In genomic region chr9:77961541-77961940, GRCh38 we compare ENCODE assay signal across 16 cellular contexts.
A peak's percentile ranks its signal among the peaks of the same experiment; 100 is the strongest.
DNase-seq lines count a peak whose midpoint lies in the region; ATAC-seq, FAIRE-seq and TF ChIP-seq lines count a peak whose summit lies in the region.
"Had no signal": no experiment of that assay in that cellular context is flagged by ENCODE, and none has a peak within 500 bp of the region (broad histone marks: within the 10 kb centered on the region; RNA-seq: fewer than 3 reads in every experiment).

No MANE protein-coding gene starts in this region.

- no TSS peak for BruUV-seq in MCF 10A (replicated peaks; lab: Mats Ljungman, UMichigan)

- H3K9me1 ChIP-seq in keratinocyte (ENCODE audit: control insufficient read depth, extremely low read depth, insufficient read depth, low read length) = no peaks in the 10 kb centered on the region

- CTCF ChIA-PET in MCF 10A (lab: Yijun Ruan, JAX) = interaction anchor here (0.9 to 1.0 kb wide), 2 partner anchors 12 to 120 kb away, joined by 3 read pairs; no protein-coding TSS in a partner anchor

- H3K27me3 ChIP-seq in HUES64 (ENCODE audit: insufficient read depth, low read length) (no peaks in the 10 kb centered on the region), keratinocyte (ENCODE audit: control insufficient read depth, extremely low read depth, insufficient read depth, low read length) (no peaks in the 10 kb centered on the region), transverse colon (no peaks in the 10 kb centered on the region)

- in situ Hi-C loops in transverse colon (cut with MboI; ENCODE audit: low pct_ligation_motif_present in 1 of 4, low pct_unique_long_range_greater_than_20kb in 1 of 4, low sequenced_read_pairs in 3 of 4) = no loop called here

- H3K4me3 Mint-ChIP-seq in MCF 10A (ENCODE audit: unreplicated experiment) = no peak overlapping the region
- H3K4me3 Mint-ChIP-seq: CD8-positive, alpha-beta T cell had no signal

- no peak for TF ChIP-seq EP300 in transverse colon (IDR thresholded peaks at IDR 0.05; ENCODE audit: low read depth)

- no CpG with 5 or more reads among the region's 1 CpG for WGBS in HUES64
- 44 to 60% methylated on average over 1 of the region's 1 CpG for WGBS in transverse colon (ENCODE audit: low coverage in 1 of 2), 2 donors

- TF ChIP-seq POLR2A in transverse colon (IDR thresholded peaks at IDR 0.05) = no peak

- ATAC-seq in HG03196 (IDR thresholded peaks at IDR 0.05; ENCODE audit: unreplicated experiment) = no peak
- ATAC-seq: CD8-positive, alpha-beta T cell had no signal

- DNase-seq in MCF 10A (ENCODE audit: unreplicated experiment) (no peak), keratinocyte (ENCODE audit: low read depth, low spot score) (no peak), transverse colon (no peak), NCI-H146 treated with DMSO at 0.1 percent for 48 hours (lab: John Stamatoyannopoulos, UW; ENCODE audit: unreplicated experiment) (no peak), NCI-H2107 (lab: John Stamatoyannopoulos, UW) (no peak)
- DNase-seq: CD8-positive, alpha-beta T cell; midbrain; NCI-H187 treated with DMSO at 0.1 percent for 48 hours; NCI-H526 treated with DMSO at 0.1 percent for 48 hours; stimulated activated CD4-positive, alpha-beta T cell treated with anti-CD3 and anti-CD28 coated beads, Interleukin-4, amount 100 ng/mL, for 24 hours; stimulated activated naive CD4-positive, alpha-beta T cell treated with Interleukin-2 at 50 U/mL for 16 hours; T-helper 2 cell had no signal

- TF ChIP-seq CTCF in MCF 10A (IDR thresholded peaks at IDR 0.05; ENCODE audit: unreplicated experiment) (no peak), keratinocyte (optimal IDR thresholded peaks at IDR 0.05 in 1 of 3, IDR thresholded peaks at IDR 0.05 in 1 of 3, conservative IDR thresholded peaks at IDR 0.05 in 1 of 3; ENCODE audit: extremely low read depth in 1 of 3, insufficient read depth in 2 of 3, low read length in 3 of 3) (no peak), transverse colon (IDR thresholded peaks at IDR 0.05) (no peak)

- peak overlapping the region; percentile 44 for H3K27ac Mint-ChIP-seq in MCF 10A (ENCODE audit: low read depth, unreplicated experiment)
- H3K27ac Mint-ChIP-seq: CD8-positive, alpha-beta T cell; IgD-negative memory B cell had no signal

- H3K4me1 Mint-ChIP-seq in MCF 10A (ENCODE audit: insufficient read depth, unreplicated experiment) = peaks cover 40% of the 10 kb centered on the region

- peaks cover 69% of the 10 kb centered on the region for H3K79me2 ChIP-seq in keratinocyte (ENCODE audit: control insufficient read depth, insufficient read depth, low read length)

- H3K4me1 ChIP-seq in HUES64 (ENCODE audit: insufficient read depth, low read length) = peaks cover 57% of the 10 kb centered on the region
- peaks cover 20% of the 10 kb centered on the region for H3K4me1 ChIP-seq in keratinocyte (ENCODE audit: control insufficient read depth, extremely low read depth, insufficient read depth, low read length)
- H3K4me1 ChIP-seq in transverse colon = peaks cover 8 to 58% (median 13%) of the 10 kb centered on the region in 4 donors

- H3K9ac ChIP-seq in HUES64 (ENCODE audit: low read depth, low read length) = peak overlapping the region; percentile 12; the same call in 1 of the 2 replicates
- no peak overlapping the region for H3K9ac ChIP-seq in keratinocyte (ENCODE audit: control insufficient read depth, extremely low read depth, insufficient read depth, low read length)

- H3K4me3 ChIP-seq in HUES64 (ENCODE audit: low read length) (no peak overlapping the region), keratinocyte (ENCODE audit: control insufficient read depth in 2 of 3, extremely low read depth in 1 of 3, insufficient read depth in 2 of 3, low read depth in 1 of 3, low read length in 3 of 3) (no peak overlapping the region), transverse colon (no peak overlapping the region)

- H3K4me2 ChIP-seq in keratinocyte (ENCODE audit: control insufficient read depth, extremely low read depth, insufficient read depth, low read depth, low read length) = no peak overlapping the region

- H3K27ac ChIP-seq in HUES64 (ENCODE audit: low read depth, low read length) = no peak overlapping the region
- no peak overlapping the region for H3K27ac ChIP-seq in keratinocyte (ENCODE audit: control insufficient read depth, insufficient read depth, low read length)
- H3K27ac ChIP-seq in transverse colon = peak overlapping the region; percentile 15 to 31 (median 28)

- intact Hi-C loops in MCF 10A (cut with micrococcal nuclease) = no loop called here
- intact Hi-C loops in transverse colon (cut with DNase I; ENCODE audit: low total_unique reads) = no loop called here

- H3K36me3 ChIP-seq in HUES64 (ENCODE audit: insufficient read depth, low read length) (no peaks in the 10 kb centered on the region), keratinocyte (ENCODE audit: control insufficient read depth in 2 of 2, extremely low read depth in 1 of 2, insufficient read depth in 2 of 2, low read length in 2 of 2) (no peaks in the 10 kb centered on the region), transverse colon (no peaks in the 10 kb centered on the region)

- dilution Hi-C loops in keratinocyte (cut with MboI; ENCODE audit: extremely low pct_ligation_motif_present, low sequenced_read_pairs) = no loop called here

- H3K9me3 Mint-ChIP-seq in MCF 10A (ENCODE audit: unreplicated experiment) = no peaks in the 10 kb centered on the region
- H3K9me3 Mint-ChIP-seq: CD8-positive, alpha-beta T cell had no signal

- no peaks in the 10 kb centered on the region for H3K9me3 ChIP-seq in HUES64 (ENCODE audit: insufficient read depth, low read depth, low read length)
- no peaks in the 10 kb centered on the region for H3K9me3 ChIP-seq in keratinocyte (ENCODE audit: control insufficient read depth, low read depth, low read length)
- no peaks in the 10 kb centered on the region for H3K9me3 ChIP-seq in transverse colon

- POLR2A ChIA-PET in MCF 10A (lab: Yijun Ruan, JAX) = interaction anchor here (0.6 kb wide), 1 partner anchor 130 kb away, joined by 3 read pairs; no protein-coding TSS in a partner anchor

- peaks cover 3% of the 10 kb centered on the region for H4K20me1 ChIP-seq in keratinocyte (ENCODE audit: control insufficient read depth, extremely low read depth, insufficient read depth, low read length)

- H3K27me3 Mint-ChIP-seq in MCF 10A (ENCODE audit: insufficient read depth, unreplicated experiment) = no peaks in the 10 kb centered on the region

- peak; percentile 81 for FAIRE-seq in keratinocyte (lab: Jason Lieb, UNC)
- FAIRE-seq: RCC 7860 had no signal

- H3K36me3 Mint-ChIP-seq in MCF 10A (ENCODE audit: insufficient read depth, unreplicated experiment) = no peaks in the 10 kb centered on the region
- H3K36me3 Mint-ChIP-seq: IgD-negative memory B cell had no signal

- H2AFZ ChIP-seq in keratinocyte (ENCODE audit: control insufficient read depth, low read length) = no peak overlapping the region

Comparison
In these comparisons a context has a peak if more than half of its experiments do, and no peak if none do; other contexts are left out.
1. H3K27ac ChIP-seq: peak in transverse colon (4 of 4); none in HUES64 (single experiment) and keratinocyte (single experiment).